In genomic region chr15:27342991-27343390, GRCh38 we compare ENCODE assay signal across 17 cellular contexts.
DNase-seq lines count a peak whose midpoint lies in the region; TF ChIP-seq lines count a peak whose summit lies in the region.
"Had no signal": no experiment of that assay in that cellular context is flagged by ENCODE, and none has a peak within 500 bp of the region (broad histone marks: within the 10 kb centered on the region; RNA-seq: fewer than 3 reads in every experiment).

No MANE protein-coding gene starts in this region.

- H3K36me3 ChIP-seq in esophagus muscularis mucosa (no peaks in the 10 kb centered on the region), prostate gland (no peaks in the 10 kb centered on the region)

- H3K27me3 ChIP-seq in esophagus muscularis mucosa (no peaks in the 10 kb centered on the region), prostate gland (replicated peaks; ENCODE audit: insufficient read depth) (no peaks in the 10 kb centered on the region)

- no peaks in the 10 kb centered on the region for H3K36me3 Mint-ChIP-seq in nephron progenitor cell (ENCODE audit: low read depth)

- H3K27ac ChIP-seq in esophagus muscularis mucosa (replicated peaks in 1 of 4) (no peak overlapping the region), prostate gland (no peak overlapping the region)
- H3K27ac ChIP-seq: 22Rv1, GM23248, SK-N-MC had no signal

- H3K4me3 ChIP-seq in esophagus muscularis mucosa: no peak overlapping the region
- no peak overlapping the region for H3K4me3 ChIP-seq in prostate gland
- H3K4me3 ChIP-seq: GM12878, GM23248, SK-N-MC had no signal

- DNase-seq in DMS153 (lab: John Stamatoyannopoulos, UW) (peak; percentile 1), DMS153 treated with DMSO at 0.1 percent for 48 hours (lab: John Stamatoyannopoulos, UW; ENCODE audit: unreplicated experiment) (no peak), NCI-H146 treated with DMSO at 0.1 percent for 48 hours (lab: John Stamatoyannopoulos, UW; ENCODE audit: unreplicated experiment) (peak; percentile 25), esophagus muscularis mucosa (ENCODE audit: extremely low spot score) (peak; percentile 57), nephron progenitor cell (peak; percentile 33), KG1 (lab: John Stamatoyannopoulos, UW) (no peak), prostate gland (ENCODE audit: low spot score) (no peak)
- no peak for DNase-seq in activated CD4-positive, alpha-beta T cell treated with anti-CD3 and anti-CD28 coated beads for 1 hour
- DNase-seq: C1 segment of cervical spinal cord, GM23248, MV-4-11, NCI-H1436 treated with DMSO at 0.1 percent for 48 hours, NCI-H2107, PC-3 had no signal

- intact Hi-C loops in esophagus muscularis mucosa (cut with DNase I): no loop called here
- intact Hi-C loops in prostate gland (cut with DNase I): no loop called here

- peaks cover 11% of the 10 kb centered on the region for H3K27me3 Mint-ChIP-seq in nephron progenitor cell (ENCODE audit: low read depth, poor library complexity)

- 58% methylated on average over 8 of the region's 8 CpGs for WGBS in esophagus muscularis mucosa
- 54% methylated on average over 8 of the region's 8 CpGs for WGBS in prostate gland

- H3K9me3 ChIP-seq in esophagus muscularis mucosa (peaks cover 0 to 6% (median 0%) of the 10 kb centered on the region in 4 donors), prostate gland (no peaks in the 10 kb centered on the region)

- TF ChIP-seq POLR2A in esophagus muscularis mucosa (IDR thresholded peaks at IDR 0.05; ENCODE audit: low read depth) (no peak), prostate gland (IDR thresholded peaks at IDR 0.05) (no peak)

- no peak for TF ChIP-seq CTCF in esophagus muscularis mucosa (IDR thresholded peaks at IDR 0.05)
- no peak for TF ChIP-seq CTCF in nephron progenitor cell (IDR thresholded peaks at IDR 0.05)
- TF ChIP-seq CTCF in prostate gland (IDR thresholded peaks at IDR 0.05): no peak

- H3K4me1 ChIP-seq in esophagus muscularis mucosa (no peaks in the 10 kb centered on the region), prostate gland (replicated peaks) (no peaks in the 10 kb centered on the region)

- peaks cover 19% of the 10 kb centered on the region for H3K4me1 Mint-ChIP-seq in nephron progenitor cell

- H3K4me3 Mint-ChIP-seq in nephron progenitor cell: no peak overlapping the region

- no peak for TF ChIP-seq EP300 in esophagus muscularis mucosa (IDR thresholded peaks at IDR 0.05)

- H3K27ac Mint-ChIP-seq in nephron progenitor cell: no peak overlapping the region

- H3K9me3 Mint-ChIP-seq in nephron progenitor cell: peaks cover 3% of the 10 kb centered on the region

Comparison
In these comparisons a context has a peak if more than half of its experiments do, and no peak if none do; other contexts are left out.
1. DNase-seq: peak in DMS153 (single experiment), NCI-H146 treated with DMSO at 0.1 percent for 48 hours (single experiment), esophagus muscularis mucosa (single experiment) and nephron progenitor cell (single experiment); none in DMS153 treated with DMSO at 0.1 percent for 48 hours (single experiment), activated CD4-positive, alpha-beta T cell treated with anti-CD3 and anti-CD28 coated beads for 1 hour (single experiment), KG1 (single experiment) and prostate gland (single experiment).